24 cellular contexts compared by ENCODE assay signal in the genomic region with DNA sequence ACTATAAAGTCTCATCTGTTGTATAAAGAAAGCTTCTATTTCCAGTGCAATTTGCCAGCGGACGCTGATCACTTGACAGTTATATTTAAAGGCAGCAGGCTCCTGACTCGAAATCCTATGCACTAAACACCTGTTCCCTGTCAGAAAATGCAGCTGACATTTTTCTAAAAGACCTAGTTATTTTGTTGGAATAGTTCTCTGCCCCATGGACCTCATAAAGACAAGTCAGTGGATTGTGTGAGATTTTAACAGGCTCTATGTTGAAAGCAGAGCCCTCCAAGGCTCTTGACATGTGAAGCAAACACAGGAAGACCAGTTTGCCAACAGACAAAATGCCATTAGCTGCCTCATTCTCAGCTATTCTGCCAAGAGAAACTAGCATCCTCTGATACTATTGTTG.
A peak's percentile ranks its signal among the peaks of the same experiment; 100 is the strongest.
DNase-seq lines count a peak whose midpoint lies in the region; ATAC-seq lines count a peak whose summit lies in the region.
"Had no signal": no experiment of that assay in that cellular context is flagged by ENCODE, and none has a peak within 500 bp of the region (broad histone marks: within the 10 kb centered on the region; RNA-seq: fewer than 3 reads in every experiment).

No MANE protein-coding gene starts in this region.

- no peak overlapping the region for H3K4me3 ChIP-seq in skeletal muscle tissue (ENCODE audit: low read length in 3 of 3)
- H3K4me3 ChIP-seq: BLaER1 treated with 17β-estradiol and CSF1 and Interleukin-3, amounts not matched to agents 10 nM and 100 nM had no signal

- H3K27me3 ChIP-seq in skeletal muscle tissue (ENCODE audit: control insufficient read depth in 3 of 3, insufficient read depth in 3 of 3, low read length in 3 of 3), result no peaks in the 10 kb centered on the region
- H3K27me3 ChIP-seq: BLaER1 treated with 17β-estradiol and CSF1 and Interleukin-3, amounts not matched to agents 10 nM and 100 nM had no signal

- H3K9me3 ChIP-seq in skeletal muscle tissue (ENCODE audit: control insufficient read depth in 3 of 3, low read length in 3 of 3), result no peaks in the 10 kb centered on the region

- peak overlapping the region in 1 of 3 donors; percentile 32 for H3K9ac ChIP-seq in skeletal muscle tissue (ENCODE audit: low read depth in 1 of 3, low read length in 3 of 3)
- H3K9ac ChIP-seq: BLaER1 treated with 17β-estradiol and CSF1 and Interleukin-3, amounts not matched to agents 10 nM and 100 nM had no signal

- DNase-seq in NCI-H2227 (lab: John Stamatoyannopoulos, UW; ENCODE audit: unreplicated experiment) (peak; percentile 4), NCI-H2227 treated with DMSO at 0.1 percent for 48 hours (lab: John Stamatoyannopoulos, UW) (no peak), SK-MEL-5 (ENCODE audit: low read depth, low spot score) (peak; percentile 4), myocyte (ENCODE audit: low read depth) (peak; percentile 26), dermis blood vessel endothelial cell (no peak), NCI-H2081 treated with DMSO at 0.1 percent for 48 hours (lab: John Stamatoyannopoulos, UW) (no peak)
- DNase-seq: CD4-positive, alpha-beta T cell; COR-L47; DMS53; GOT3; HCEC 1CT; IMR-90; KG1; MM.1S; NCI-H1417 treated with DMSO at 0.1 percent for 48 hours; NCI-H1930; NCI-H2171; NCI-H446; NCI-H524 treated with DMSO at 0.1 percent for 48 hours; Right ventricle myocardium superior; RPMI8226 had no signal

- peak overlapping the region; percentile 16 for H3K27ac ChIP-seq in skeletal muscle tissue (ENCODE audit: low read depth, low read length)
- H3K27ac ChIP-seq: BLaER1 treated with 17β-estradiol and CSF1 and Interleukin-3, amounts not matched to agents 10 nM and 100 nM had no signal

- in situ Hi-C loops in SK-MEL-5 (cut with HindIII; ENCODE audit: low pct_unique_long_range_greater_than_20kb, low sequenced_read_pairs), result no loop called here

- no peak for ATAC-seq in HG03196 (IDR thresholded peaks at IDR 0.05; ENCODE audit: unreplicated experiment)

- no peaks in the 10 kb centered on the region for H3K36me3 ChIP-seq in skeletal muscle tissue (ENCODE audit: control insufficient read depth in 3 of 3, insufficient read depth in 3 of 3, low read length in 3 of 3)
- H3K36me3 ChIP-seq: BLaER1 treated with 17β-estradiol and CSF1 and Interleukin-3, amounts not matched to agents 10 nM and 100 nM had no signal

- peaks cover 0 to 2% (median 0%) of the 10 kb centered on the region in 3 donors for H3K4me1 ChIP-seq in skeletal muscle tissue (ENCODE audit: control insufficient read depth in 3 of 3, insufficient read depth in 3 of 3, low read length in 3 of 3)

Comparison
In these comparisons a context has a peak if more than half of its experiments do, and no peak if none do; other contexts are left out.
1. DNase-seq: peak in NCI-H2227 (single experiment), SK-MEL-5 (single experiment) and myocyte (single experiment); none in NCI-H2227 treated with DMSO at 0.1 percent for 48 hours (single experiment), dermis blood vessel endothelial cell (single experiment) and NCI-H2081 treated with DMSO at 0.1 percent for 48 hours (single experiment).